In genomic region chr5:154754460-154755360, GRCh38 we compare ENCODE assay signal across 8 cellular contexts. TPM values are rescaled to one million over a fixed set of nuclear protein-coding genes. Genes with fewer than 3 reads are reported as not detected.
DNase-seq lines count a peak whose midpoint lies in the region; ATAC-seq and TF ChIP-seq lines count a peak whose summit lies in the region.

No MANE protein-coding gene starts in this region.

- intact Hi-C loops in Calu3 (cut with micrococcal nuclease; ENCODE audit: unreplicated experiment) = loop anchor here (1.0 kb wide), 1 partner anchor 72 kb away; no protein-coding TSS in a partner anchor

- peak; percentile 59 for TF ChIP-seq CTCF in Calu3 (IDR thresholded peaks at IDR 0.05; ENCODE audit: unreplicated experiment)

- H3K27me3 Mint-ChIP-seq in Calu3 (ENCODE audit: unreplicated experiment) (no peaks in the 10 kb centered on the region), memory B cell (no peaks in the 10 kb centered on the region)
- H3K27me3 Mint-ChIP-seq in effector memory CD8-positive, alpha-beta T cell = no peaks in the 10 kb centered on the region

- no TSS peak for BruUV-seq in Calu3 (replicated peaks; lab: Mats Ljungman, UMichigan)

- CTCF ChIA-PET in Calu3 (lab: Charles Lee) = interaction anchor here (1.8 kb wide), 1 partner anchor 72 kb away, joined by 4 read pairs; no protein-coding TSS in a partner anchor

- DNase-seq in Calu3 (peak; percentile 100), HT1080 (ENCODE audit: low read depth) (peak; percentile 99), memory B cell (ENCODE audit: low spot score in 2 of 2) (peak; percentile 98 to 99)
- peak; percentile 99 for DNase-seq in NK-92 treated with Interleukin-12 subunit alpha and Interleukin-12 subunit beta, amount 100 ng/mL, for 24 hours (lab: John Stamatoyannopoulos, UW)
- DNase-seq in activated CD8-positive, alpha-beta memory T cell treated with anti-CD3 and anti-CD28 coated beads for 48 hours (ENCODE audit: low read depth in 2 of 3, low spot score in 2 of 3) = peak; percentile 86 to 95 (median 94)
- peak; percentile 99 to 100 (median 100) for DNase-seq in effector memory CD8-positive, alpha-beta T cell
- peak; percentile 99 for DNase-seq in stimulated activated CD8-positive, alpha-beta memory T cell treated with anti-CD3 and anti-CD28 coated beads, Interleukin-12 subunit alpha, Interleukin-12 subunit beta, amount 100 ng/mL, for 1 hour (ENCODE audit: low read depth)

- H3K4me1 Mint-ChIP-seq in Calu3 (ENCODE audit: low read depth, unreplicated experiment) = peaks cover 40% of the 10 kb centered on the region
- peaks cover 37 to 46% of the 10 kb centered on the region in 2 donors for H3K4me1 Mint-ChIP-seq in effector memory CD8-positive, alpha-beta T cell (ENCODE audit: low read depth in 2 of 2)
- peaks cover 40% of the 10 kb centered on the region for H3K4me1 Mint-ChIP-seq in memory B cell

- peak overlapping the region; percentile 97 for H3K27ac Mint-ChIP-seq in Calu3 (ENCODE audit: unreplicated experiment)
- peak overlapping the region; percentile 91 to 94 for H3K27ac Mint-ChIP-seq in effector memory CD8-positive, alpha-beta T cell
- peak overlapping the region; percentile 80 for H3K27ac Mint-ChIP-seq in memory B cell

- H3K9me3 Mint-ChIP-seq in Calu3 (ENCODE audit: low read depth, unreplicated experiment) = no peaks in the 10 kb centered on the region
- no peaks in the 10 kb centered on the region for H3K9me3 Mint-ChIP-seq in effector memory CD8-positive, alpha-beta T cell
- H3K9me3 Mint-ChIP-seq in memory B cell = no peaks in the 10 kb centered on the region

- ATAC-seq in GM21367 (IDR thresholded peaks at IDR 0.05; ENCODE audit: unreplicated experiment) = peak; percentile 85
- ATAC-seq in effector memory CD8-positive, alpha-beta T cell (replicated peaks) = peak; percentile 85
- peak; percentile 83 for ATAC-seq in memory B cell (ENCODE audit: low read depth)

- peaks cover 60% of the 10 kb centered on the region for H3K36me3 Mint-ChIP-seq in Calu3 (ENCODE audit: insufficient read depth, unreplicated experiment)
- peaks cover 20% of the 10 kb centered on the region for H3K36me3 Mint-ChIP-seq in effector memory CD8-positive, alpha-beta T cell (ENCODE audit: insufficient read depth)
- no peaks in the 10 kb centered on the region for H3K36me3 Mint-ChIP-seq in memory B cell

- H3K4me3 Mint-ChIP-seq in Calu3 (ENCODE audit: low read depth, unreplicated experiment) = peak overlapping the region; percentile 80
- peak overlapping the region; percentile 75 to 94 for H3K4me3 Mint-ChIP-seq in effector memory CD8-positive, alpha-beta T cell
- H3K4me3 Mint-ChIP-seq in memory B cell = peak overlapping the region; percentile 78

RNA-seq across cellular contexts. Expression of gene LARP1, which starts 0.5 kb away (rescaled TPM):
- total RNA-seq in Calu3 (2022) = 317 and 339 TPM in 2 replicates
- total RNA-seq in HT1080 (2014; rRNA removed; shearing (Covaris generic)) = 60.2 and 79.1 TPM in 2 replicates
- polyA plus RNA-seq in HT1080 (2015; cell fraction: cytosol; rRNA removed) = 71.4 and 76.4 TPM in 2 replicates
- polyA plus RNA-seq in HT1080 (2015; cell fraction: nucleus; rRNA removed) = 120 TPM in 2 replicates

Comparison
In these comparisons a context has a peak if more than half of its experiments do, and no peak if none do; other contexts are left out.
1. Peak in every context shown above with its lines: DNase-seq and ATAC-seq.